8 cellular contexts compared by ENCODE assay signal in the genomic region with DNA sequence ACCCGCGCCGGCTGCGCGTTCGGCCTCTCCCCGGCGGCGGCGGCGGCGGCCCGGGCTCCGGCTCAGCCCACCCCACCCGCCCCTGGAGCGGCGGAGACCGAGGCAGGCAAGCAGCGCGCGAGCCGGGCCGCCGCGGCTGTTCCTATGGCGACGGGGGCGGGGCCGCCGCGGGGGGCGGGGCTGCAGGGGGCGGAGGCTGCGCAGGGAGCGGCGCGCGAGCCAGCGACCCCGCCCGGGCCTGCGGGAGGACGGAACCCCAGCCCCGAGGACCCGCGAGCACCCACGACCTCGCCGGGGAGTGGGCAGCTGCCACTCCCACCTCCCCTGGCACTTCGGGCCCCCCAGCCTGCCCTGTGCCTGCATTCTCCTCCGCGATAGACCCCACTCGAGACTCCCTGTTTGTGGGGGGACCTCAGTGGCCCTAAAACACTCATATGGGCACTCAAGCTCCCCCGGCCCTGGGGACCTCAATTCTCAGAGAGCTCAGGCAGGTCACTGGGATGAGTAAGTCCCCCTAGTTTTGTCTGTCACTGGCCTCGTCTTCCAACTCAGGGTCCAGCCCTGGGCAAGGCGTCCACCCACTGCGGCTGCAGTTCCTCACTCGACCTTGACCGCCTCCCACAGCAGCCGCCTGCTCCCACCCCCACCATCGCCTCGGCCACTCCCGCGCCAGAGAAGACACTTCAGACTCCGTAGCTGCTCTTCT. TPM values are rescaled to one million over a fixed set of nuclear protein-coding genes. Genes with fewer than 3 reads are reported as not detected.
DNase-seq lines count a peak whose midpoint lies in the region; ATAC-seq and TF ChIP-seq lines count a peak whose summit lies in the region.

Gene CTXN1 (minus strand): TSS at position 115 of the 706 bp plus-strand sequence. CDS start 597 bp downstream, outside the sequence.

- intact Hi-C loops in left cardiac atrium (cut with DNase I) (no loop called here), psoas muscle (cut with DNase I) (no loop called here), vagina (cut with DNase I) (no loop called here)

- H3K4me1 ChIP-seq in BLaER1 (peaks cover 59% of the 10 kb centered on the region), psoas muscle (peaks cover 29% of the 10 kb centered on the region), vagina (peaks cover 80% of the 10 kb centered on the region)

- no peaks in the 10 kb centered on the region for H3K27me3 ChIP-seq in BLaER1
- no peaks in the 10 kb centered on the region for H3K27me3 ChIP-seq in psoas muscle (ENCODE audit: insufficient read depth in 3 of 3, low read length in 2 of 3)
- no peaks in the 10 kb centered on the region for H3K27me3 ChIP-seq in vagina

- peak within 1 kb of the TSS; percentile 71 for H3K9ac ChIP-seq in BLaER1

- TF ChIP-seq POLR2A in vagina (IDR thresholded peaks at IDR 0.05): no peak

- WGBS in psoas muscle, 3 donors: 7 to 42% (median 14%) methylated on average over 13 to 65 of the region's 65 CpGs

- H3K4me2 ChIP-seq in BLaER1: peak within 1 kb of the TSS; percentile 97

- TF ChIP-seq CTCF in psoas muscle (IDR thresholded peaks at IDR 0.05) (no peak), vagina (IDR thresholded peaks at IDR 0.05) (peak in 1 of 3 experiments; percentile 31)

- H3K4me3 ChIP-seq in BLaER1 (peak within 1 kb of the TSS; percentile 70), psoas muscle (peak within 1 kb of the TSS; percentile 57), vagina (peak within 1 kb of the TSS; percentile 45 to 76)

- peaks cover 40% of the 10 kb centered on the region for H3K36me3 ChIP-seq in BLaER1
- H3K36me3 ChIP-seq in psoas muscle (ENCODE audit: insufficient read depth in 1 of 2, low read depth in 1 of 2): peaks cover 3 to 35% of the 10 kb centered on the region in 2 donors
- peaks cover 0 to 29% of the 10 kb centered on the region in 2 donors for H3K36me3 ChIP-seq in vagina

- H3K9me3 ChIP-seq in BLaER1: no peaks in the 10 kb centered on the region
- no peaks in the 10 kb centered on the region for H3K9me3 ChIP-seq in psoas muscle
- no peaks in the 10 kb centered on the region for H3K9me3 ChIP-seq in vagina

- DNase-seq in T follicular helper cell (ENCODE audit: low read depth): peak; percentile 76
- peak; percentile 57 for DNase-seq in activated naive CD8-positive, alpha-beta T cell treated with anti-CD3 and anti-CD28 coated beads, Interleukin-2, amount 50 U/mL, for 16 hours (ENCODE audit: low read depth, low spot score)
- peak; percentile 77 for DNase-seq in left cardiac atrium
- peak; percentile 71 to 82 for DNase-seq in psoas muscle
- DNase-seq in vagina (ENCODE audit: extremely low spot score in 2 of 2): no peak
- no peak for DNase-seq in SIG-M5 (lab: John Stamatoyannopoulos, UW)

- ATAC-seq in HG03280 (IDR thresholded peaks at IDR 0.05; ENCODE audit: unreplicated experiment) (peak; percentile 33), left cardiac atrium (peak; percentile 41 to 53), psoas muscle (peak; percentile 29 to 62 (median 58))

- H3K27ac ChIP-seq in BLaER1: peak within 1 kb of the TSS; percentile 63; the same call in 1 of the 2 replicates
- no peak within 1 kb of the TSS for H3K27ac ChIP-seq in psoas muscle
- peak within 1 kb of the TSS; percentile 96 for H3K27ac ChIP-seq in vagina

- H4K20me1 ChIP-seq in BLaER1: peaks cover 82% of the 10 kb centered on the region

RNA-seq across cellular contexts. Expression of gene CTXN1, which starts in this region (rescaled TPM):
- total RNA-seq in left cardiac atrium (under 1 TPM; 0.91 to 0.97 TPM), psoas muscle (under 1 TPM in 1 of 4 donors, not detected in 3; 0.30 TPM), vagina (14.2 TPM)
- under 1 TPM in 2 of 3 donors, not detected in 1; 0.04 to 0.25 TPM for polyA plus RNA-seq in psoas muscle

Comparison
In these comparisons a context has a peak if more than half of its experiments do, and no peak if none do; other contexts are left out.
1. Peak in DNase-seq and ATAC-seq in left cardiac atrium; RNA of the gene not detected or under 1 TPM.
2. Peak in DNase-seq, ATAC-seq and H3K4me3 ChIP-seq in psoas muscle; RNA of the gene not detected or under 1 TPM.
3. DNase-seq: peak in T follicular helper cell (single experiment) and activated naive CD8-positive, alpha-beta T cell treated with anti-CD3 and anti-CD28 coated beads, Interleukin-2, amount 50 U/mL, for 16 hours (single experiment); none in vagina (0 of 2) and SIG-M5 (single experiment).
4. Peak in every context shown above with its lines, with median percentiles within 50 percentile points of each other: H3K4me3 ChIP-seq and ATAC-seq.